Comparison of ENCODE assay signal across 10 cellular contexts in genomic region chr3:132134611-132135010, GRCh38.
DNase-seq lines count a peak whose midpoint lies in the region; ATAC-seq and TF ChIP-seq lines count a peak whose summit lies in the region.
"Had no signal": no experiment of that assay in that cellular context is flagged by ENCODE, and none has a peak within 500 bp of the region (broad histone marks: within the 10 kb centered on the region; RNA-seq: fewer than 3 reads in every experiment).

No MANE protein-coding gene starts in this region.

- H3K27ac ChIP-seq in RWPE2 (ENCODE audit: poor library complexity, severe bottlenecking) (peak overlapping the region; percentile 99), upper lobe of left lung (no peak overlapping the region), body of pancreas (no peak overlapping the region)
- H3K27ac ChIP-seq: thyroid gland had no signal

- TF ChIP-seq POLR2A in upper lobe of left lung (IDR thresholded peaks at IDR 0.05) = no peak
- no peak for TF ChIP-seq POLR2A in body of pancreas (IDR thresholded peaks at IDR 0.05)

- H3K4me1 ChIP-seq in RWPE2 (ENCODE audit: insufficient read depth, poor library complexity, severe bottlenecking) = peaks cover 38% of the 10 kb centered on the region
- H3K4me1 ChIP-seq in upper lobe of left lung = no peaks in the 10 kb centered on the region
- H3K4me1 ChIP-seq in body of pancreas = no peaks in the 10 kb centered on the region
- H3K4me1 ChIP-seq: thyroid gland had no signal

- TF ChIP-seq CTCF in RWPE2 (IDR thresholded peaks at IDR 0.05; ENCODE audit: poor library complexity, severe bottlenecking) (no peak), upper lobe of left lung (IDR thresholded peaks at IDR 0.05) (no peak), body of pancreas (IDR thresholded peaks at IDR 0.05) (no peak)

- 22 to 52% methylated on average over 1 of the region's 1 CpG for WGBS in upper lobe of left lung, 2 donors
- 34 to 52% methylated on average over 1 of the region's 1 CpG for WGBS in body of pancreas, 2 donors

- H3K36me3 ChIP-seq in RWPE2 (ENCODE audit: low read depth) (no peaks in the 10 kb centered on the region), upper lobe of left lung (no peaks in the 10 kb centered on the region), body of pancreas (replicated peaks in 1 of 2; ENCODE audit: insufficient read depth in 1 of 2, low read depth in 2 of 2) (no peaks in the 10 kb centered on the region)
- H3K36me3 ChIP-seq: thyroid gland had no signal

- intact Hi-C loops in body of pancreas (cut with DNase I) = no loop called here

- DNase-seq in EL (peak; percentile 85), RWPE2 (ENCODE audit: low spot score) (no peak), pulmonary artery endothelial cell (ENCODE audit: low read depth, low spot score) (peak; percentile 90), NCI-H774 (lab: John Stamatoyannopoulos, UW) (no peak), upper lobe of left lung (no peak), body of pancreas (no peak)
- no peak for DNase-seq in activated CD4-positive, CD25-positive, alpha-beta regulatory T cell (lab: John Stamatoyannopoulos, UW)
- DNase-seq: NCI-H146, thyroid gland had no signal

- no peak overlapping the region for H3K4me3 ChIP-seq in RWPE2 (ENCODE audit: severe bottlenecking)
- no peak overlapping the region for H3K4me3 ChIP-seq in upper lobe of left lung
- H3K4me3 ChIP-seq in body of pancreas = no peak overlapping the region
- H3K4me3 ChIP-seq: thyroid gland had no signal

- ATAC-seq in RWPE2 (ENCODE audit: low read depth) = peak; percentile 65
- ATAC-seq in esophagus mucosa = peak; percentile 62
- no peak for ATAC-seq in upper lobe of left lung (ENCODE audit: low FRiP score in 2 of 2)
- ATAC-seq in body of pancreas = no peak

- H3K9me3 ChIP-seq in RWPE2 (ENCODE audit: severe bottlenecking) (no peaks in the 10 kb centered on the region), upper lobe of left lung (no peaks in the 10 kb centered on the region), body of pancreas (no peaks in the 10 kb centered on the region)
- H3K9me3 ChIP-seq: thyroid gland had no signal

- no peak for TF ChIP-seq EP300 in upper lobe of left lung (IDR thresholded peaks at IDR 0.05)

- H3K27me3 ChIP-seq in RWPE2 (ENCODE audit: insufficient read depth, poor library complexity, severe bottlenecking) (no peaks in the 10 kb centered on the region), upper lobe of left lung (no peaks in the 10 kb centered on the region), body of pancreas (no peaks in the 10 kb centered on the region)
- H3K27me3 ChIP-seq: thyroid gland had no signal

Comparison
In these comparisons a context has a peak if more than half of its experiments do, and no peak if none do; other contexts are left out.
1. DNase-seq: peak in EL (single experiment) and pulmonary artery endothelial cell (single experiment); none in RWPE2 (single experiment), NCI-H774 (single experiment), activated CD4-positive, CD25-positive, alpha-beta regulatory T cell (0 of 4), upper lobe of left lung (0 of 2) and body of pancreas (0 of 4).
2. ATAC-seq: peak in RWPE2 (single experiment) and esophagus mucosa (single experiment); none in upper lobe of left lung (0 of 2) and body of pancreas (single experiment).